In genomic region chr21:33895356-33895755, GRCh38 we compare ENCODE assay signal across 1 cellular context.
TF ChIP-seq lines count a peak whose summit lies in the region.

No MANE protein-coding gene starts in this region.

TF ChIP-seq in A549, 52 proteins besides CTCF, POLR2A, EP300 and RAD21 (continued from another document):
- TF ChIP-seq SREBF2 (IDR thresholded peaks at IDR 0.05): no peak
- TF ChIP-seq POLR2AphosphoS2 (conservative IDR thresholded peaks at IDR 0.05; ENCODE audit: low read length): no peak
- no peak for TF ChIP-seq REST (IDR thresholded peaks at IDR 0.05)
